Comparison of ENCODE assay signal across 8 cellular contexts in genomic region chr19:16324384-16325160, GRCh38. TPM values are rescaled to one million over a fixed set of nuclear protein-coding genes. Genes with fewer than 3 reads are reported as not detected.
A peak's percentile ranks its signal among the peaks of the same experiment; 100 is the strongest.
DNase-seq lines count a peak whose midpoint lies in the region; ATAC-seq and TF ChIP-seq lines count a peak whose summit lies in the region.

Gene KLF2, plus strand, starts transcription at chr19:16324826. Its CDS starts 98 bp downstream, at chr19:16324924.

- no peak for TF ChIP-seq CTCF in AG04449 (IDR thresholded peaks at IDR 0.05; ENCODE audit: insufficient read depth, low read length, missing control alignments)
- TF ChIP-seq CTCF in epithelial cell of esophagus (IDR thresholded peaks at IDR 0.05; ENCODE audit: insufficient read depth, low read depth, low read length, missing control alignments), result no peak
- no peak for TF ChIP-seq CTCF in mucosa of descending colon (IDR thresholded peaks at IDR 0.05)

- DNase-seq in AG04449 (ENCODE audit: low read depth, low spot score) (no peak), NOMO-1 treated with dmso at 0.1 percent for 144 hours (lab: John Stamatoyannopoulos, UW; ENCODE audit: unreplicated experiment) (peak; percentile 85), epithelial cell of esophagus (ENCODE audit: low read depth) (peak; percentile 64), mucosa of descending colon (peak; percentile 87 to 95 (median 93))
- DNase-seq in activated CD8-positive, alpha-beta memory T cell treated with anti-CD3 and anti-CD28 coated beads, Interleukin-2, amount 50 U/mL, for 48 hours, result peak; percentile 86
- DNase-seq in stimulated activated CD8-positive, alpha-beta memory T cell treated with anti-CD3 and anti-CD28 coated beads, Interleukin-2, amount 100 ng/mL, for 48 hours (ENCODE audit: low read depth in 2 of 2), result peak; percentile 74

- ATAC-seq in GM18861 (IDR thresholded peaks at IDR 0.05; ENCODE audit: unreplicated experiment), result peak; percentile 57
- peak; percentile 66 for ATAC-seq in HG03108 (IDR thresholded peaks at IDR 0.05; ENCODE audit: unreplicated experiment)
- ATAC-seq in mucosa of descending colon, result peak; percentile 85

- CTCF ChIA-PET in AG04449 (lab: Yijun Ruan, JAX), result no interaction called here

- H3K4me3 ChIP-seq in AG04449 (ENCODE audit: low read depth, low read length) (peak within 1 kb of the TSS; percentile 88), epithelial cell of esophagus (ENCODE audit: low read length) (peak within 1 kb of the TSS; percentile 29), mucosa of descending colon (peak within 1 kb of the TSS; percentile 36)

- H3K4me1 ChIP-seq in mucosa of descending colon (ENCODE audit: low read depth), result peaks cover 20% of the 10 kb centered on the region

- no peaks in the 10 kb centered on the region for H3K9me3 ChIP-seq in mucosa of descending colon

- POLR2A ChIA-PET in AG04449 (lab: Yijun Ruan, JAX), result interaction anchor here (0.6 to 2.2 kb wide), 25 partner anchors 9 to 248 kb away, joined by 3 to 77 read pairs (median 5); partner anchors contain the start of genes AP1M1 and TPM4

- intact Hi-C loops in mucosa of descending colon (cut with DNase I, micrococcal nuclease), result no loop called here

- H3K36me3 ChIP-seq in mucosa of descending colon (ENCODE audit: low read depth), result no peaks in the 10 kb centered on the region

RNA-seq across cellular contexts. Expression of gene KLF2, which starts in this region (rescaled TPM):
- total RNA-seq in mucosa of descending colon, result 10 to 100 TPM in 2 of 3 donors, 1 to 10 TPM in 1; 8.1 to 29.5 (median 23.4) TPM

Comparison
In these comparisons a context has a peak if more than half of its experiments do, and no peak if none do; other contexts are left out.
1. H3K4me3 ChIP-seq: peak in every context shown above with its lines; median percentile 88 in AG04449; 36 in mucosa of descending colon; 29 in epithelial cell of esophagus.